Comparison of ENCODE assay signal across 1 cellular context in genomic region chr16:72689851-72690250, GRCh38.
TF ChIP-seq lines count a peak whose summit lies in the region.

No MANE protein-coding gene starts in this region.

TF ChIP-seq in WTC11, 78 proteins besides CTCF, POLR2A, EP300 and RAD21 (continued from another document):
- TF ChIP-seq E2F5 (CRISPR knock-in tag; IDR thresholded peaks at IDR 0.05) (no peak), FOXP4 (CRISPR knock-in tag; IDR thresholded peaks at IDR 0.05) (no peak), AR (CRISPR knock-in tag; IDR thresholded peaks at IDR 0.05) (no peak), ARID4B (CRISPR knock-in tag; IDR thresholded peaks at IDR 0.05; ENCODE audit: borderline replicate concordance) (no peak), HMGXB4 (CRISPR knock-in tag; IDR thresholded peaks at IDR 0.05) (no peak), ZNF317 (CRISPR knock-in tag; IDR thresholded peaks at IDR 0.05; ENCODE audit: borderline replicate concordance, low read depth) (no peak), PREB (CRISPR knock-in tag; IDR thresholded peaks at IDR 0.05; ENCODE audit: borderline replicate concordance) (no peak), ZNF232 (CRISPR knock-in tag; IDR thresholded peaks at IDR 0.05) (no peak), RORB (CRISPR knock-in tag; IDR thresholded peaks at IDR 0.05) (no peak), MLX (CRISPR knock-in tag; IDR thresholded peaks at IDR 0.05) (no peak), AFF4 (CRISPR knock-in tag; IDR thresholded peaks at IDR 0.05; ENCODE audit: borderline replicate concordance) (no peak), NFE2L1 (CRISPR knock-in tag; IDR thresholded peaks at IDR 0.05) (no peak), E2F4 (CRISPR knock-in tag; IDR thresholded peaks at IDR 0.05; ENCODE audit: borderline replicate concordance, low read depth) (no peak), ATF6 (CRISPR knock-in tag; IDR thresholded peaks at IDR 0.05) (no peak), GRHL2 (CRISPR knock-in tag; IDR thresholded peaks at IDR 0.05; ENCODE audit: insufficient replicate concordance, severe bottlenecking) (no peak)
